Comparison of ENCODE assay signal across 18 cellular contexts in genomic region chr12:9106610-9107541, GRCh38. TPM values are rescaled to one million over a fixed set of nuclear protein-coding genes. Genes with fewer than 3 reads are reported as not detected.
DNase-seq lines count a peak whose midpoint lies in the region; ATAC-seq and TF ChIP-seq lines count a peak whose summit lies in the region.
"Had no signal": no experiment of that assay in that cellular context is flagged by ENCODE, and none has a peak within 500 bp of the region (broad histone marks: within the 10 kb centered on the region; RNA-seq: fewer than 3 reads in every experiment).

No MANE protein-coding gene starts in this region.

- TF ChIP-seq CTCF in left ventricle myocardium inferior (IDR thresholded peaks at IDR 0.05; ENCODE audit: borderline replicate concordance) (no peak), right lobe of liver (IDR thresholded peaks at IDR 0.05) (no peak)

- H3K9me3 ChIP-seq in left ventricle myocardium inferior (replicated peaks) (no peaks in the 10 kb centered on the region), right lobe of liver (no peaks in the 10 kb centered on the region), subcutaneous abdominal adipose tissue (ENCODE audit: control insufficient read depth in 5 of 5, low read length in 5 of 5) (no peaks in the 10 kb centered on the region)
- H3K9me3 ChIP-seq: Caco-2 had no signal

- intact Hi-C loops in left ventricle myocardium inferior (cut with micrococcal nuclease), result loop anchor here (5.0 kb wide), 1 partner anchor 335 kb away; no protein-coding TSS in a partner anchor
- intact Hi-C loops in Right ventricle myocardium inferior (cut with DNase I), result no loop called here
- intact Hi-C loops in right lobe of liver (cut with DNase I), result loop anchor here in 1 of 2 donors (10.0 kb wide), 1 partner anchor 48 kb away; no protein-coding TSS in a partner anchor

- no peaks in the 10 kb centered on the region for H3K27me3 ChIP-seq in left ventricle myocardium inferior (ENCODE audit: low read depth)
- no peaks in the 10 kb centered on the region for H3K27me3 ChIP-seq in right lobe of liver
- H3K27me3 ChIP-seq in subcutaneous abdominal adipose tissue (ENCODE audit: control insufficient read depth in 5 of 5, insufficient read depth in 4 of 5, low read length in 5 of 5), result no peaks in the 10 kb centered on the region

- H3K9ac ChIP-seq in subcutaneous abdominal adipose tissue (ENCODE audit: low read length in 5 of 5), result no peak overlapping the region
- H3K9ac ChIP-seq: GM23248 had no signal

- peak; percentile 57 for TF ChIP-seq POLR2A in right lobe of liver (IDR thresholded peaks at IDR 0.05)

- H3K27ac ChIP-seq in left ventricle myocardium inferior (replicated peaks), result peak overlapping the region; percentile 29
- no peak overlapping the region for H3K27ac ChIP-seq in right lobe of liver
- peak overlapping the region; percentile 21 for H3K27ac ChIP-seq in subcutaneous abdominal adipose tissue (ENCODE audit: low read depth, low read length)
- H3K27ac ChIP-seq: GM23248 had no signal

- WGBS in right lobe of liver (ENCODE audit: insufficient coverage, low coverage, low lambda C conversion rate, missing lambda C conversion rate), result 88% methylated on average over 11 of the region's 11 CpGs

- H3K4me3 ChIP-seq in left ventricle myocardium inferior (no peak overlapping the region), right lobe of liver (no peak overlapping the region), subcutaneous abdominal adipose tissue (ENCODE audit: low read depth in 1 of 5, low read length in 5 of 5) (no peak overlapping the region)
- H3K4me3 ChIP-seq: GM12878, GM23248 had no signal

- H3K36me3 ChIP-seq in left ventricle myocardium inferior (peaks cover 98% of the 10 kb centered on the region), right lobe of liver (peaks cover 17 to 99% (median 62%) of the 10 kb centered on the region in 4 donors), subcutaneous abdominal adipose tissue (ENCODE audit: control insufficient read depth in 5 of 5, insufficient read depth in 5 of 5, low read length in 5 of 5) (peaks cover 9 to 60% (median 52%) of the 10 kb centered on the region in 5 donors)

- no peak for ATAC-seq in Right ventricle myocardium inferior
- ATAC-seq in right lobe of liver, result peak in 1 of 4 donors; percentile 6

- peaks cover 29% of the 10 kb centered on the region for H3K4me1 ChIP-seq in left ventricle myocardium inferior
- H3K4me1 ChIP-seq in right lobe of liver, result peaks cover 0 to 4% (median 0%) of the 10 kb centered on the region in 4 donors
- H3K4me1 ChIP-seq in subcutaneous abdominal adipose tissue (ENCODE audit: control insufficient read depth in 5 of 5, insufficient read depth in 5 of 5, low read length in 5 of 5), result peaks cover 0 to 16% (median 0%) of the 10 kb centered on the region in 5 donors
- H3K4me1 ChIP-seq: Caco-2 had no signal

- DNase-seq in left ventricle myocardium inferior (no peak), Right ventricle myocardium inferior (ENCODE audit: missing footprints) (no peak), right lobe of liver (no peak), NOMO-1 treated with dmso at 0.1 percent for 144 hours (lab: John Stamatoyannopoulos, UW; ENCODE audit: unreplicated experiment) (no peak), COR-L47 (lab: John Stamatoyannopoulos, UW) (no peak)
- DNase-seq: C1 segment of cervical spinal cord; Caco-2; CD4-positive, alpha-beta memory T cell; DMS79; EL; GDM1; GM23248; H7; HCEC 1CT had no signal

RNA-seq across cellular contexts. Expression of gene A2M, which starts 8.8 kb away (rescaled TPM):
- total RNA-seq in left ventricle myocardium inferior (502 TPM), Right ventricle myocardium inferior (640 TPM), right lobe of liver (1,000 to 10,000 TPM in 5 of 6 experiments, 100 to 1,000 TPM in 1; 978 to 3,352 (median 2,507) TPM)
- total RNA-seq: A172, H1, H7 had no signal

Comparison
In these comparisons a context has a peak if more than half of its experiments do, and no peak if none do; other contexts are left out.
1. H3K27ac ChIP-seq: peak in left ventricle myocardium inferior (single experiment) and subcutaneous abdominal adipose tissue (single experiment); none in right lobe of liver (0 of 3).